ENCODE assay signal across 32 cellular contexts in the genomic region with DNA sequence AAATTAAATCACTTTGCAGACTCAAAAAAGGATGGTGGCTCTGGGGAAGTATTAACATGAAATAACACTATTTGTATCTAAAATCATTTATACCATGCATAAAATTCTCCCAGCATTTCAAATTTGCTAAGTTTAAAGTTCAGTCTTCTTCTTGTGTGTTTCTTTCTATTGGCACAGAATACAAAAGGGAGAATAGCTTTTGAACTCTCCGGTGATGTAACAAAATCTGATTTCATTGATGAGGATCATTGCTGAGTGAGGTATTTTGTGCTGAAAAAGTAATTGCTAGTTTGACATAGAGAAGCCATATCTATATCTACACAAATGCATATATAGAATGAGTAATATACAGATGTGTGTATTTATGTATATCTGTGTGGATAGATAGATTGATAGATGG.
"Had no signal": no experiment of that assay in that cellular context is flagged by ENCODE, and none has a peak within 500 bp of the region (broad histone marks: within the 10 kb centered on the region; RNA-seq: fewer than 3 reads in every experiment).

No MANE protein-coding gene starts in this region.

- H3K36me3 ChIP-seq: ovary, spleen, suprapubic skin, tibial artery, transverse colon, upper lobe of right lung, uterus had no signal

- H3K9me3 Mint-ChIP-seq: naive thymus-derived CD4-positive, alpha-beta T cell; natural killer cell; nephron progenitor cell; neural crest cell; stimulated activated memory B cell treated with anti-CD40 and anti-IgM and Interleukin-4, amounts not matched to agents 10 μg/mL and 1 μg/mL and 100 μg/mL, for 72 hours; stimulated activated naive CD8-positive, alpha-beta T cell treated with anti-CD3 and anti-CD28 coated beads, Interleukin-15, amount 100 ng/mL, for 72 hours; type B pancreatic cell had no signal

- H3K9ac ChIP-seq: parathyroid adenoma had no signal

- H2AFZ ChIP-seq: parathyroid adenoma had no signal

- H3K4me3 Mint-ChIP-seq: naive thymus-derived CD4-positive, alpha-beta T cell; natural killer cell; nephron progenitor cell; neural crest cell; stimulated activated memory B cell treated with anti-CD40 and anti-IgM and Interleukin-4, amounts not matched to agents 10 μg/mL and 1 μg/mL and 100 μg/mL, for 72 hours; stimulated activated naive CD8-positive, alpha-beta T cell treated with anti-CD3 and anti-CD28 coated beads, Interleukin-15, amount 100 ng/mL, for 72 hours; type B pancreatic cell had no signal

- H3K4me2 ChIP-seq: smooth muscle cell had no signal

- H3K36me3 Mint-ChIP-seq: naive thymus-derived CD4-positive, alpha-beta T cell; natural killer cell; stimulated activated memory B cell treated with anti-CD40 and anti-IgM and Interleukin-4, amounts not matched to agents 10 μg/mL and 1 μg/mL and 100 μg/mL, for 72 hours; type B pancreatic cell had no signal

- H3K27me3 ChIP-seq: ovary, testis, tibial artery, transverse colon, upper lobe of right lung, uterus had no signal

- H3K27me3 Mint-ChIP-seq: type B pancreatic cell had no signal

- DNase-seq: naive thymus-derived CD4-positive, alpha-beta T cell; natural killer cell; nephron progenitor cell; occipital lobe; ovary; posterior cingulate gyrus; psoas muscle; right cardiac atrium; spleen; stimulated activated CD4-positive, alpha-beta T cell treated with anti-CD3 and anti-CD28 coated beads, Interleukin-12 subunit alpha, Interleukin-12 subunit beta, amount 100 ng/mL, for 4 hours; stimulated activated CD4-positive, alpha-beta T cell treated with anti-CD3 and anti-CD28 coated beads, Interleukin-1b, Interleukin-23, amount 100 ng/mL, for 48 hours; stimulated activated CD4-positive, alpha-beta T cell treated with anti-CD3 and anti-CD28 coated beads, Interleukin-4, amount 100 ng/mL, for 1 hour; stimulated activated CD4-positive, alpha-beta T cell treated with anti-CD3 and anti-CD28 coated beads, Interleukin-4, amount 100 ng/mL, for 4 hours; stimulated activated CD8-positive, alpha-beta memory T cell treated with anti-CD3 and anti-CD28 coated beads, Interleukin-4, amount 100 ng/mL, for 48 hours; stimulated activated naive CD4-positive, alpha-beta T cell; stimulated activated naive CD8-positive, alpha-beta T cell treated with anti-CD3 and anti-CD28 coated beads, Interleukin-15, amount 100 ng/mL, for 72 hours; stimulated activated naive CD8-positive, alpha-beta T cell treated with anti-CD3 and anti-CD28 coated beads, Interleukin-15, Interleukin-2, amounts not matched to agents 100 U/mL and 50 U/mL, for 24 hours; substantia nigra; testis; tibial artery; transverse colon; upper lobe of right lung; uterus had no signal

- H3K4me1 Mint-ChIP-seq: stimulated activated memory B cell treated with anti-CD40 and anti-IgM and Interleukin-4, amounts not matched to agents 10 μg/mL and 1 μg/mL and 100 μg/mL, for 72 hours had no signal

- H3K4me3 ChIP-seq: ovary, psoas muscle, skin epidermis, smooth muscle cell, spleen, suprapubic skin, testis, tibial artery, transverse colon, upper lobe of right lung, uterus had no signal

- H3K27ac Mint-ChIP-seq: naive thymus-derived CD4-positive, alpha-beta T cell; nephron progenitor cell; progenitor cell of endocrine pancreas; stimulated activated memory B cell treated with anti-CD40 and anti-IgM and Interleukin-4, amounts not matched to agents 10 μg/mL and 1 μg/mL and 100 μg/mL, for 72 hours; type B pancreatic cell had no signal

- H3K4me1 ChIP-seq: parathyroid adenoma, suprapubic skin had no signal

- ATAC-seq: naive thymus-derived CD4-positive, alpha-beta T cell; natural killer cell; psoas muscle; sciatic nerve; stimulated activated memory B cell treated with anti-CD40 and anti-IgM and Interleukin-4, amounts not matched to agents 10 μg/mL and 1 μg/mL and 100 μg/mL, for 72 hours; stimulated activated naive CD8-positive, alpha-beta T cell treated with anti-CD3 and anti-CD28 coated beads, Interleukin-15, amount 100 ng/mL, for 72 hours; stimulated activated naive CD8-positive, alpha-beta T cell treated with anti-CD3 and anti-CD28 coated beads, Interleukin-15, Interleukin-2, amounts not matched to agents 100 U/mL and 50 U/mL, for 24 hours; upper lobe of right lung had no signal

- H3K9me3 ChIP-seq: ovary, psoas muscle, spleen, suprapubic skin, testis, tibial artery, transverse colon, upper lobe of right lung, uterus had no signal

- H3K27ac ChIP-seq: ovary, parathyroid adenoma, psoas muscle, skin epidermis, spleen, suprapubic skin, tibial artery, transverse colon, uterus had no signal

- H3K79me2 ChIP-seq: parathyroid adenoma had no signal
